ENCODE assay signal across 14 cellular contexts in the genomic region with DNA sequence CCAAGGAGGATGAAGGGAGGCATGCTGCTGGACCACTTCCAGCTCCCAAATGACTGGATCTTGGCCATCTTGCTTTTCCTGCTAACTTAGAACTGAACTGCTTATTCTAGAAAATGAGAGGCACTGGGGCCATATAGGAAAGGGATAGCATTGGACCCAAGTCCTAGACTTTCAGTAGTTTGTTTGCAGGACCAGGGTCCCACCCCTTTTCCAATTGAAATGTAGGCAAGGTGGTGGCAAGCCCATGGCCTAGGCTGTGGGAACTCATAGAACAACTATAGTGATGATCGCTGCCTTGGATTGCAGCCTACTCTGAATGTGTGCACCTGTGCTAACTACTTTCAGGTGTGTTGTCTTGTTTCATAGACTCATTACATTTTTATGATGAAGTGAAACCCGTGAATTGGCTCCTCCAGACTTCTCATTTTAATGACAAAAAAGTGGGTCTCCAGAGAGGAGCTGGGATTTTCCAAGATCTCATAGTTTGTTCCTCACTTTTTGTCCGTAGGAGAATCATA. TPM values are rescaled to one million over a fixed set of nuclear protein-coding genes. Genes with fewer than 3 reads are reported as not detected.
DNase-seq lines count a peak whose midpoint lies in the region; ATAC-seq and TF ChIP-seq lines count a peak whose summit lies in the region.
"Had no signal": no experiment of that assay in that cellular context is flagged by ENCODE, and none has a peak within 500 bp of the region (broad histone marks: within the 10 kb centered on the region; RNA-seq: fewer than 3 reads in every experiment).

No MANE protein-coding gene starts in this region.

- H3K36me3 ChIP-seq in heart left ventricle (peaks cover 0 to 89% (median 62%) of the 10 kb centered on the region in 9 donors), RWPE2 (ENCODE audit: low read depth) (peaks cover 94% of the 10 kb centered on the region), esophagus squamous epithelium (peaks cover 0 to 75% (median 0%) of the 10 kb centered on the region in 3 donors), thoracic aorta (peaks cover 35% of the 10 kb centered on the region)
- H3K36me3 ChIP-seq: WERI-Rb-1 had no signal

- H3K4me1 ChIP-seq in heart left ventricle (peaks cover 22 to 98% (median 77%) of the 10 kb centered on the region in 12 donors), RWPE2 (ENCODE audit: insufficient read depth, poor library complexity, severe bottlenecking) (peaks cover 58% of the 10 kb centered on the region), esophagus squamous epithelium (peaks cover 28 to 78% (median 51%) of the 10 kb centered on the region in 3 donors), thoracic aorta (ENCODE audit: control insufficient read depth in 1 of 2, low read depth in 2 of 2) (peaks cover 71% of the 10 kb centered on the region in 2 donors)

- H3K9me3 ChIP-seq in heart left ventricle (no peaks in the 10 kb centered on the region), RWPE2 (ENCODE audit: severe bottlenecking) (no peaks in the 10 kb centered on the region), esophagus squamous epithelium (no peaks in the 10 kb centered on the region), thoracic aorta (no peaks in the 10 kb centered on the region)
- H3K9me3 ChIP-seq: MG63 had no signal

- H3K4me3 ChIP-seq in heart left ventricle (no peak overlapping the region), RWPE2 (ENCODE audit: severe bottlenecking) (no peak overlapping the region), esophagus squamous epithelium (no peak overlapping the region), thoracic aorta (no peak overlapping the region)
- H3K4me3 ChIP-seq: MG63 had no signal

- intact Hi-C loops in heart left ventricle (cut with DNase I): no loop called here
- intact Hi-C loops in cardiac septum (cut with DNase I): no loop called here
- intact Hi-C loops in esophagus squamous epithelium (cut with DNase I): no loop called here

- no peak for TF ChIP-seq POLR2A in heart left ventricle (IDR thresholded peaks at IDR 0.05)
- no peak for TF ChIP-seq POLR2A in esophagus squamous epithelium (IDR thresholded peaks at IDR 0.05)
- TF ChIP-seq POLR2A in erythroblast (IDR thresholded peaks at IDR 0.05; ENCODE audit: low read length): no peak

- DNase-seq in heart left ventricle (no peak), cardiac septum (ENCODE audit: low spot score) (no peak), RWPE2 (ENCODE audit: low spot score) (no peak), esophagus squamous epithelium (lab: John Stamatoyannopoulos, UW) (no peak), thoracic aorta (ENCODE audit: low spot score) (no peak), erythroblast (lab: John Stamatoyannopoulos, UW) (no peak)
- DNase-seq: activated gamma-delta T cell treated with Interleukin-2 at 50 U/mL for 16 hours; AML-193; MG63; stimulated activated CD8-positive, alpha-beta memory T cell treated with anti-CD3 and anti-CD28 coated beads, Interleukin-4, amount 100 ng/mL, for 48 hours; WERI-Rb-1 had no signal

- WGBS in heart left ventricle, 4 donors: 83 to 95% (median 92%) methylated on average over 3 of the region's 3 CpGs
- 78 to 92% methylated on average over 3 of the region's 3 CpGs for WGBS in esophagus squamous epithelium, 2 donors

- TF ChIP-seq CTCF in heart left ventricle (IDR thresholded peaks at IDR 0.05): no peak
- TF ChIP-seq CTCF in RWPE2 (IDR thresholded peaks at IDR 0.05; ENCODE audit: poor library complexity, severe bottlenecking): no peak
- TF ChIP-seq CTCF in esophagus squamous epithelium (IDR thresholded peaks at IDR 0.05): no peak
- no peak for TF ChIP-seq CTCF in thoracic aorta (IDR thresholded peaks at IDR 0.05)

- no peaks in the 10 kb centered on the region for H3K27me3 ChIP-seq in heart left ventricle
- H3K27me3 ChIP-seq in RWPE2 (ENCODE audit: insufficient read depth, poor library complexity, severe bottlenecking): no peaks in the 10 kb centered on the region
- no peaks in the 10 kb centered on the region for H3K27me3 ChIP-seq in esophagus squamous epithelium
- no peaks in the 10 kb centered on the region for H3K27me3 ChIP-seq in thoracic aorta (replicated peaks; ENCODE audit: insufficient read depth)
- H3K27me3 ChIP-seq: MG63 had no signal

- ATAC-seq in heart left ventricle: no peak
- ATAC-seq in RWPE2 (ENCODE audit: low read depth): no peak
- no peak for ATAC-seq in thoracic aorta (ENCODE audit: insufficient number of reproducible peaks, low FRiP score, low read depth)
- ATAC-seq in GM18868 (IDR thresholded peaks at IDR 0.05; ENCODE audit: unreplicated experiment): no peak
- ATAC-seq in HG02678 (IDR thresholded peaks at IDR 0.05; ENCODE audit: unreplicated experiment): no peak

- peak overlapping the region in 8 of 12 donors; percentile 10 to 92 (median 62) for H3K27ac ChIP-seq in heart left ventricle
- peak overlapping the region; percentile 100 for H3K27ac ChIP-seq in RWPE2 (ENCODE audit: poor library complexity, severe bottlenecking)
- peak overlapping the region in 3 of 4 donors; percentile 48 to 76 (median 69) for H3K27ac ChIP-seq in esophagus squamous epithelium
- peak overlapping the region; percentile 77 to 81 for H3K27ac ChIP-seq in thoracic aorta
- H3K27ac ChIP-seq: HL-60, WERI-Rb-1 had no signal

RNA-seq across cellular contexts. Expression of a gene that starts 50.3 kb away (rescaled TPM):
- total RNA-seq in heart left ventricle: 100 to 1,000 TPM in 7 of 9 donors, 10 to 100 TPM in 2; 82.4 to 217 (median 143) TPM
- polyA plus RNA-seq in heart left ventricle: 100 to 1,000 TPM in 1 of 2 donors, 10 to 100 TPM in 1; 13.8 to 153 TPM
- 66.7 TPM for total RNA-seq in cardiac septum
- 100 to 1,000 TPM in 1 of 4 donors, 10 to 100 TPM in 3; 10.1 to 114 (median 48.7) TPM for total RNA-seq in esophagus squamous epithelium
- total RNA-seq in thoracic aorta: 100 to 1,000 TPM; 250 to 355 TPM
